ENCODE assay signal across 26 cellular contexts in the genomic region with DNA sequence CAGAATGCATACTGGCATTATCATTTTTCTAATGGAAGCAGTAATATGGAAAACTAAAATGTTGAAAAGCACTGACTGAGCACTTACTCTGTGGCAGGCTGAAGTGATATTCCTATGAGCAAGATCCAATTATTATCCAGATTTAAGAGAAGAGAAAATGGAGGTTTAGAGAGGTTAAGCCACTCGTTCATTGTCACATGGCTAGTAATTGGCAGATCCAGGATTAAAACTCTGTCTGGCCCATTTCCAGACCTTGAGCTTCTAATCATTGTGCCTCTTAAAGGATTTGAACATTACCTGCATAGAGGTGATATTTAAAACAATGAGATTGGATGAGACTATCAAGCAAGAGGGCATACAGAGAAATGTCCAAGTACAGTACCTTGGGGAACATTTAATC.
DNase-seq lines count a peak whose midpoint lies in the region; ATAC-seq and TF ChIP-seq lines count a peak whose summit lies in the region.
"Had no signal": no experiment of that assay in that cellular context is flagged by ENCODE, and none has a peak within 500 bp of the region (broad histone marks: within the 10 kb centered on the region; RNA-seq: fewer than 3 reads in every experiment).

No MANE protein-coding gene starts in this region.

- no CpG with 5 or more reads among the region's 1 CpG for WGBS in mesendoderm (ENCODE audit: extremely low coverage, insufficient coverage, low lambda C conversion rate)

- peaks cover 25% of the 10 kb centered on the region for H3K36me3 Mint-ChIP-seq in GM23338 (ENCODE audit: low read depth)
- no peaks in the 10 kb centered on the region for H3K36me3 Mint-ChIP-seq in CD8-positive, alpha-beta memory T cell
- no peaks in the 10 kb centered on the region for H3K36me3 Mint-ChIP-seq in activated CD8-positive, alpha-beta memory T cell treated with anti-CD3 and anti-CD28 coated beads, Interleukin-2, amount 10 ng/mL, durations not matched to agents 7 days and 5 days
- H3K36me3 Mint-ChIP-seq in osteocyte (ENCODE audit: unreplicated experiment): no peaks in the 10 kb centered on the region
- H3K36me3 Mint-ChIP-seq: CD14-positive monocyte had no signal

- peak overlapping the region; percentile 45; the same call in 1 of the 2 replicates for H2AFZ ChIP-seq in GM23338
- H2AFZ ChIP-seq: GM23248 had no signal

- no peak overlapping the region for H3K23ac ChIP-seq in mesendoderm (ENCODE audit: low read length)

- no peaks in the 10 kb centered on the region for H3F3A ChIP-seq in GM23338 (replicated peaks; ENCODE audit: low read depth)

- no peaks in the 10 kb centered on the region for H3K9me3 ChIP-seq in CD8-positive, alpha-beta memory T cell (ENCODE audit: low read length)
- H3K9me3 ChIP-seq in upper lobe of right lung: no peaks in the 10 kb centered on the region
- H3K9me3 ChIP-seq: A549, BE2C had no signal

- H4K8ac ChIP-seq in mesendoderm (ENCODE audit: low read depth, low read length): no peak overlapping the region

- H4K5ac ChIP-seq in mesendoderm (ENCODE audit: low read length): no peak overlapping the region

- no peak overlapping the region for H3K56ac ChIP-seq in mesendoderm (ENCODE audit: low read length)

- POLR2A ChIA-PET in CD8-positive, alpha-beta memory T cell (lab: Charles Lee): no interaction called here

- CTCF ChIA-PET in CD8-positive, alpha-beta memory T cell (lab: Charles Lee): no interaction called here
- CTCF ChIA-PET in activated CD8-positive, alpha-beta memory T cell treated with anti-CD3 and anti-CD28 coated beads, Interleukin-2, amount 10 ng/mL, durations not matched to agents 7 days and 5 days (lab: Charles Lee): no interaction called here

- no peak overlapping the region for H3K4me2 ChIP-seq in GM23338
- no peak overlapping the region for H3K4me2 ChIP-seq in mesendoderm (ENCODE audit: low read length)
- H3K4me2 ChIP-seq: A549; BLaER1 treated with 17β-estradiol and CSF1 and Interleukin-3, amounts not matched to agents 10 nM and 100 nM had no signal

- H2BK120ac ChIP-seq in mesendoderm (ENCODE audit: low read depth, low read length): no peak overlapping the region

- H3K9ac ChIP-seq in mesendoderm (ENCODE audit: low read length): no peak overlapping the region
- H3K9ac ChIP-seq: BLaER1 treated with 17β-estradiol and CSF1 and Interleukin-3, amounts not matched to agents 10 nM and 100 nM; GM23248 had no signal

- no peak overlapping the region for H3K4ac ChIP-seq in mesendoderm (ENCODE audit: low read depth, low read length)

- peaks cover 8% of the 10 kb centered on the region; the same call in 1 of the 2 replicates for H3K9me2 ChIP-seq in GM23338 (ENCODE audit: insufficient read depth)

- H3K9me3 Mint-ChIP-seq in GM23338 (peaks cover 29% of the 10 kb centered on the region), osteocyte (ENCODE audit: unreplicated experiment) (peaks cover 5% of the 10 kb centered on the region)
- no peaks in the 10 kb centered on the region for H3K9me3 Mint-ChIP-seq in CD8-positive, alpha-beta memory T cell
- H3K9me3 Mint-ChIP-seq in activated CD8-positive, alpha-beta memory T cell treated with anti-CD3 and anti-CD28 coated beads, Interleukin-2, amount 10 ng/mL, durations not matched to agents 7 days and 5 days (ENCODE audit: low read depth): no peaks in the 10 kb centered on the region
- H3K9me3 Mint-ChIP-seq: CD4-positive, alpha-beta T cell had no signal

- H3K27me3 Mint-ChIP-seq in GM23338 (ENCODE audit: insufficient read depth, low read depth, poor library complexity) (peaks cover 10% of the 10 kb centered on the region), osteocyte (ENCODE audit: unreplicated experiment) (peaks cover 5% of the 10 kb centered on the region)
- H3K27me3 Mint-ChIP-seq in CD8-positive, alpha-beta memory T cell: peaks cover 6 to 9% of the 10 kb centered on the region in 2 donors
- H3K27me3 Mint-ChIP-seq in activated CD8-positive, alpha-beta memory T cell treated with anti-CD3 and anti-CD28 coated beads, Interleukin-2, amount 10 ng/mL, durations not matched to agents 7 days and 5 days: peaks cover 3% of the 10 kb centered on the region

- H3K4me3 ChIP-seq in GM23338: no peak overlapping the region
- no peak overlapping the region for H3K4me3 ChIP-seq in mesendoderm (ENCODE audit: low read length)
- no peak overlapping the region for H3K4me3 ChIP-seq in CD8-positive, alpha-beta memory T cell (ENCODE audit: low read length)
- H3K4me3 ChIP-seq in upper lobe of right lung: no peak overlapping the region
- H3K4me3 ChIP-seq: A549; BLaER1 treated with 17β-estradiol and CSF1 and Interleukin-3, amounts not matched to agents 10 nM and 100 nM; GM12878; GM23248 had no signal

- H3K4me1 Mint-ChIP-seq in GM23338 (peaks cover 23% of the 10 kb centered on the region), osteocyte (ENCODE audit: unreplicated experiment) (no peaks in the 10 kb centered on the region)
- H3K4me1 Mint-ChIP-seq in CD8-positive, alpha-beta memory T cell: no peaks in the 10 kb centered on the region
- H3K4me1 Mint-ChIP-seq in activated CD8-positive, alpha-beta memory T cell treated with anti-CD3 and anti-CD28 coated beads, Interleukin-2, amount 10 ng/mL, durations not matched to agents 7 days and 5 days: no peaks in the 10 kb centered on the region

- H2BK15ac ChIP-seq in mesendoderm (replicated peaks; ENCODE audit: low read depth): no peak overlapping the region

- TF ChIP-seq CTCF in GM23338 (conservative IDR thresholded peaks at IDR 0.05; ENCODE audit: low read depth in 2 of 2) (no peak), osteocyte (IDR thresholded peaks at IDR 0.05) (no peak), upper lobe of right lung (IDR thresholded peaks at IDR 0.05) (no peak)

- no peaks in the 10 kb centered on the region for H3K79me2 ChIP-seq in GM23338 (replicated peaks; ENCODE audit: insufficient read depth)
- no peaks in the 10 kb centered on the region for H3K79me2 ChIP-seq in mesendoderm (ENCODE audit: control insufficient read depth, insufficient read depth, low read length)

- no peak for ATAC-seq in GM23338
- ATAC-seq in activated CD8-positive, alpha-beta memory T cell treated with anti-CD3 and anti-CD28 coated beads, Interleukin-2, amount 10 ng/mL, durations not matched to agents 7 days and 5 days: no peak
- ATAC-seq in upper lobe of right lung: no peak
- ATAC-seq: A549, GM12878, HCT116 had no signal

- H3K36me3 ChIP-seq in GM23338 (ENCODE audit: insufficient read depth) (no peaks in the 10 kb centered on the region), mesendoderm (ENCODE audit: control insufficient read depth, insufficient read depth, low read length) (no peaks in the 10 kb centered on the region), upper lobe of right lung (no peaks in the 10 kb centered on the region)
- H3K36me3 ChIP-seq in CD8-positive, alpha-beta memory T cell (ENCODE audit: insufficient read depth, low read length): no peaks in the 10 kb centered on the region
- H3K36me3 ChIP-seq: BE2C; BLaER1 treated with 17β-estradiol and CSF1 and Interleukin-3, amounts not matched to agents 10 nM and 100 nM had no signal

- H3K4me1 ChIP-seq in GM23338 (ENCODE audit: insufficient read depth) (peaks cover 21% of the 10 kb centered on the region), mesendoderm (ENCODE audit: control insufficient read depth, low read depth, low read length) (no peaks in the 10 kb centered on the region), upper lobe of right lung (no peaks in the 10 kb centered on the region)
- H3K4me1 ChIP-seq in CD8-positive, alpha-beta memory T cell (ENCODE audit: insufficient read depth, low read length): no peaks in the 10 kb centered on the region
- H3K4me1 ChIP-seq: BE2C; BLaER1 treated with 17β-estradiol and CSF1 and Interleukin-3, amounts not matched to agents 10 nM and 100 nM had no signal

- H2BK5ac ChIP-seq in mesendoderm (ENCODE audit: low read length): no peak overlapping the region

- no peaks in the 10 kb centered on the region for H4K20me1 ChIP-seq in GM23338 (replicated peaks; ENCODE audit: insufficient read depth)
- H4K20me1 ChIP-seq: BLaER1 treated with 17β-estradiol and CSF1 and Interleukin-3, amounts not matched to agents 10 nM and 100 nM had no signal

- DNase-seq in D341Med (ENCODE audit: low spot score) (peak; percentile 46), GM23338 (ENCODE audit: low spot score) (no peak), NCI-H82 (lab: John Stamatoyannopoulos, UW) (peak; percentile 92), mesendoderm (no peak), osteocyte (ENCODE audit: extremely low spot score, unreplicated experiment) (no peak), upper lobe of right lung (no peak)
- DNase-seq in CD8-positive, alpha-beta memory T cell: no peak
- DNase-seq in activated CD8-positive, alpha-beta memory T cell treated with anti-CD3 and anti-CD28 coated beads, Interleukin-2, amount 10 ng/mL, durations not matched to agents 7 days and 5 days: no peak
- DNase-seq: 8988T; ACHN; AML-193; BE2C; Calu3; CD4-positive, alpha-beta T cell; COR-L47; DMS 273 treated with DMSO at 0.1 percent for 48 hours; DMS79; EL; GDM1; GM23248; H9 had no signal

- intact Hi-C loops in upper lobe of right lung (cut with DNase I): no loop called here

- no peaks in the 10 kb centered on the region for H3K79me1 ChIP-seq in mesendoderm (ENCODE audit: low read length)

- H3K27ac Mint-ChIP-seq in GM23338 (no peak overlapping the region), osteocyte (ENCODE audit: unreplicated experiment) (no peak overlapping the region)
- no peak overlapping the region for H3K27ac Mint-ChIP-seq in CD8-positive, alpha-beta memory T cell
- no peak overlapping the region for H3K27ac Mint-ChIP-seq in activated CD8-positive, alpha-beta memory T cell treated with anti-CD3 and anti-CD28 coated beads, Interleukin-2, amount 10 ng/mL, durations not matched to agents 7 days and 5 days
- H3K27ac Mint-ChIP-seq: CD14-positive monocyte; CD4-positive, alpha-beta T cell had no signal

- H3K27ac ChIP-seq in GM23338 (ENCODE audit: low read depth): no peak overlapping the region
- no peak overlapping the region for H3K27ac ChIP-seq in mesendoderm (ENCODE audit: low read depth, low read length)
- H3K27ac ChIP-seq in CD8-positive, alpha-beta memory T cell (ENCODE audit: low read depth, low read length): no peak overlapping the region
- H3K27ac ChIP-seq in upper lobe of right lung: no peak overlapping the region
- H3K27ac ChIP-seq: A549; BLaER1 treated with 17β-estradiol and CSF1 and Interleukin-3, amounts not matched to agents 10 nM and 100 nM; GM23248 had no signal

- H3K18ac ChIP-seq in mesendoderm (ENCODE audit: low read length): peak overlapping the region; percentile 91

- H3K4me3 Mint-ChIP-seq in GM23338 (no peak overlapping the region), osteocyte (ENCODE audit: unreplicated experiment) (no peak overlapping the region)
- H3K4me3 Mint-ChIP-seq in CD8-positive, alpha-beta memory T cell: no peak overlapping the region
- H3K4me3 Mint-ChIP-seq in activated CD8-positive, alpha-beta memory T cell treated with anti-CD3 and anti-CD28 coated beads, Interleukin-2, amount 10 ng/mL, durations not matched to agents 7 days and 5 days: no peak overlapping the region
- H3K4me3 Mint-ChIP-seq: CD4-positive, alpha-beta T cell; H9 had no signal

- H2AK5ac ChIP-seq in mesendoderm (ENCODE audit: low read length): no peak overlapping the region

- H3K27me3 ChIP-seq in GM23338 (ENCODE audit: insufficient read depth): no peaks in the 10 kb centered on the region
- no peaks in the 10 kb centered on the region for H3K27me3 ChIP-seq in mesendoderm (ENCODE audit: insufficient read depth, low read length, poor library complexity)
- peaks cover 3% of the 10 kb centered on the region for H3K27me3 ChIP-seq in CD8-positive, alpha-beta memory T cell (ENCODE audit: insufficient read depth, low read length, poor library complexity, severe bottlenecking)
- no peaks in the 10 kb centered on the region for H3K27me3 ChIP-seq in upper lobe of right lung
- H3K27me3 ChIP-seq: BE2C had no signal

Comparison
In these comparisons a context has a peak if more than half of its experiments do, and no peak if none do; other contexts are left out.
1. DNase-seq: peak in D341Med (single experiment) and NCI-H82 (single experiment); none in GM23338 (single experiment), mesendoderm (single experiment), CD8-positive, alpha-beta memory T cell (0 of 5), activated CD8-positive, alpha-beta memory T cell treated with anti-CD3 and anti-CD28 coated beads, Interleukin-2, amount 10 ng/mL, durations not matched to agents 7 days and 5 days (single experiment), osteocyte (single experiment) and upper lobe of right lung (single experiment).